Comparison of ENCODE assay signal across 8 cellular contexts in genomic region chr22:36029406-36029755, GRCh38. TPM values are rescaled to one million over a fixed set of nuclear protein-coding genes. Genes with fewer than 3 reads are reported as not detected.
DNase-seq lines count a peak whose midpoint lies in the region; ATAC-seq, FAIRE-seq and TF ChIP-seq lines count a peak whose summit lies in the region.

No MANE protein-coding gene starts in this region.

- H3K27ac Mint-ChIP-seq in T-cell = no peak overlapping the region

- peak; percentile 61 for FAIRE-seq in GM12891 (lab: Jason Lieb, UNC)

- H3K4me1 ChIP-seq in gastrocnemius medialis = peaks cover 13 to 15% of the 10 kb centered on the region in 2 donors

- TF ChIP-seq CTCF in fibroblast of pulmonary artery (IDR thresholded peaks at IDR 0.05; ENCODE audit: low read length, missing control alignments) (no peak), gastrocnemius medialis (IDR thresholded peaks at IDR 0.05 in 4 of 5, conservative IDR thresholded peaks at IDR 0.05 in 1 of 5) (no peak)

- H3K36me3 ChIP-seq in gastrocnemius medialis = peaks cover 0 to 3% of the 10 kb centered on the region in 2 donors

- no peak for TF ChIP-seq POLR2A in GM12891 (IDR thresholded peaks at IDR 0.05; ENCODE audit: low read depth, low read length)
- TF ChIP-seq POLR2A in gastrocnemius medialis (IDR thresholded peaks at IDR 0.05) = no peak

- peaks cover 0 to 26% of the 10 kb centered on the region in 2 donors for H3K27me3 Mint-ChIP-seq in T-cell

- peaks cover 18 to 25% (median 22%) of the 10 kb centered on the region in 3 donors for H3K4me1 Mint-ChIP-seq in T-cell

- intact Hi-C loops in gastrocnemius medialis (cut with DNase I; ENCODE audit: low total_unique reads) = loop anchor here (1.0 to 5.0 kb wide), 3 partner anchors 37 to 347 kb away; no protein-coding TSS in a partner anchor

- H3K36me3 Mint-ChIP-seq in T-cell = no peaks in the 10 kb centered on the region

- DNase-seq in GM12891 (ENCODE audit: insufficient read length, low spot score) (no peak), T-cell (no peak), fibroblast of pulmonary artery (ENCODE audit: low read depth) (no peak), gastrocnemius medialis (no peak), HuH-7 (ENCODE audit: low spot score) (no peak), GOT3 (lab: John Stamatoyannopoulos, UW) (no peak), NCI-H226 (no peak)

- in situ Hi-C loops in gastrocnemius medialis (cut with MboI; ENCODE audit: low sequenced_read_pairs in 4 of 4) = no loop called here

- no peak for ATAC-seq in T-cell (replicated peaks in 1 of 4)
- ATAC-seq in gastrocnemius medialis = no peak
- ATAC-seq in HG02571 (IDR thresholded peaks at IDR 0.05; ENCODE audit: unreplicated experiment) = no peak

- peak overlapping the region; percentile 54 for H3K4me3 ChIP-seq in fibroblast of pulmonary artery (replicated peaks; ENCODE audit: low read depth, low read length)
- H3K4me3 ChIP-seq in gastrocnemius medialis = peak overlapping the region; percentile 57 to 80 (median 72)

- H3K9me3 Mint-ChIP-seq in T-cell = no peaks in the 10 kb centered on the region

- H3K27me3 ChIP-seq in gastrocnemius medialis = no peaks in the 10 kb centered on the region

- POLR2A ChIA-PET in T-cell (lab: Charles Lee) = interaction anchor here in 1 of 2 donors (0.7 kb wide), 2 partner anchors 9 to 1916 kb away, joined by 7 to 10 read pairs; no protein-coding TSS in a partner anchor

- H3K27ac ChIP-seq in gastrocnemius medialis = peak overlapping the region; percentile 83 to 92 (median 86)

- peak overlapping the region; percentile 79 to 87 (median 83) for H3K4me3 Mint-ChIP-seq in T-cell

- H3K9me3 ChIP-seq in gastrocnemius medialis = no peaks in the 10 kb centered on the region

- CTCF ChIA-PET in T-cell (lab: Charles Lee) = interaction anchor here in 1 of 2 donors (0.6 kb wide), 1 partner anchor 116 kb away, joined by 8 read pairs; no protein-coding TSS in a partner anchor

TF ChIP-seq in GM12891, 5 proteins besides CTCF, POLR2A, EP300 and RAD21:
- no peak for TF ChIP-seq TAF1 (IDR thresholded peaks at IDR 0.05; ENCODE audit: low read depth, low read length)
- TF ChIP-seq SPI1 (IDR thresholded peaks at IDR 0.05; ENCODE audit: low read depth, low read length) = no peak
- no peak for TF ChIP-seq POU2F2 (IDR thresholded peaks at IDR 0.05; ENCODE audit: low read depth, low read length)
- no peak for TF ChIP-seq POLR2AphosphoS5 (IDR thresholded peaks at IDR 0.05; ENCODE audit: low read depth, low read length)
- TF ChIP-seq PAX5 (IDR thresholded peaks at IDR 0.05; ENCODE audit: insufficient read depth, low read length, severe bottlenecking) = no peak

RNA-seq across cellular contexts. Expression of gene RBFOX2, which starts 0.8 kb away (rescaled TPM):
- 0.09 TPM for polyA plus RNA-seq in GM12891 (2012; ENCODE audit: low read depth, missing spikeins)
- total RNA-seq in T-cell = 1 to 10 TPM in 3 of 5 donors, under 1 TPM in 2; 0.73 to 1.5 (median 1.4) TPM
- total RNA-seq in gastrocnemius medialis = 10 to 100 TPM; 26.0 to 32.1 (median 28.6) TPM

Comparison
In these comparisons a context has a peak if more than half of its experiments do, and no peak if none do; other contexts are left out.
1. RNA of gene RBFOX2, which starts 0.8 kb away (total RNA-seq): 26.0 to 32.1 TPM in gastrocnemius medialis; 0.73 to 1.5 TPM in T-cell; every median in the first group is over 10 times any median in the second.